ENCODE assay signal across 8 cellular contexts in the genomic region with DNA sequence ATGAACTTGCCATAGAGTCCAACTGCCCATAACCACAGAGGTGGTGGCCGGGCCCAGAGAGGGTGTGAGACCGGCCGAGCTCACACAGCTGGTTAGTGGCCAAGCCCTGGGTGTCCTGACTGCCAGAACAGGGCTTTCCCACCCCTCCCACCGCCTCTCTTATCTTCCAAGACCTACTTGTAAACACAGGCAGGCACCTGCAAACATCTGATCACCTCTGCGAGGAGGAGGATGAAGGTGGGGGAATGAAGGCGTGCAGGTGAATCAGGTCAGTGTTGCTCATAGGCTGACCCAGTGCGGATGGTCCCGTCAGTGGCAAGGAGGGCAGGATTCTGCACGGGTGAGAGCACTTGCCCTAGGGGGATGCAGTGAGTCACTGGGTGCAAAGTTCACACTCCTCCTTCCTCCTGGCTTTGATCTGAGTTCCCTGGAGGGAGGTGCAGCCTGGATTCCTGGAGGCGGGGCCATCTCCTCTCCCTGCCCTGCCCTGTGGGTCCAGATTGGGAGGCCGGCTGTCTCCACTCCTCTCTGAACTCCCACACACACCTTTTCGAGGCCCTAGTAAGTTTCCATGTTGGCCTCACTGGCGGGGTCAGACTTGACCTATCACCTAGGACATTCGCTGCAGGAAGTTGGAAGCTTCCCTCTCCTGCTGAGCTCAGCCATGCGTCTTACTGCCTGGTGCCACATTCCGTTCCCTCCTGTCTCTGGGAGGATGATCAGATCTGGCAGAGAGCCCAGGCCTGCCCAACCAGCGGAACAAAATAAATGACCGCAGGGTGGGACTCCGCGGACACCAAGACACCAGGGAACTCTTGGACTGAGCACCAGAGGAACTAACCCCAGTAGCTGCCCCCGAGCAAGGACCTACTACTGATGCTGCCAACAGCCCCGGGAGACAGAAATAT. TPM values are rescaled to one million over a fixed set of nuclear protein-coding genes. Genes with fewer than 3 reads are reported as not detected.
DNase-seq lines count a peak whose midpoint lies in the region; ATAC-seq and TF ChIP-seq lines count a peak whose summit lies in the region.

No MANE protein-coding gene starts in this region.

- H3K9ac ChIP-seq in skeletal muscle satellite cell (ENCODE audit: low read depth, low read length) = peak overlapping the region; percentile 81

- POLR2A ChIA-PET in RWPE1 (lab: Yijun Ruan, JAX; ENCODE audit: low non-redundant PET) = interaction anchor here (1.4 kb wide), 1 partner anchor 32 kb away, joined by 3 read pairs; no protein-coding TSS in a partner anchor

- CTCF ChIA-PET in RWPE1 (lab: Yijun Ruan, JAX) = interaction anchor here (0.7 to 1.2 kb wide), 3 partner anchors 15 to 207 kb away, joined by 3 to 11 read pairs (median 3); no protein-coding TSS in a partner anchor

- TF ChIP-seq CTCF in RWPE1 (conservative IDR thresholded peaks at IDR 0.05; ENCODE audit: low read depth) = no peak
- TF ChIP-seq CTCF in foreskin keratinocyte (conservative IDR thresholded peaks at IDR 0.05) = no peak

- H3K27me3 ChIP-seq in foreskin keratinocyte = no peaks in the 10 kb centered on the region
- no peaks in the 10 kb centered on the region for H3K27me3 ChIP-seq in skeletal muscle satellite cell (ENCODE audit: control insufficient read depth, insufficient read depth, low read length)
- H3K27me3 ChIP-seq in effector memory CD4-positive, alpha-beta T cell (replicated peaks; ENCODE audit: control insufficient read depth, insufficient read depth, low read length, poor library complexity, severe bottlenecking) = no peaks in the 10 kb centered on the region

- peak overlapping the region; percentile 70 for H3K4me2 ChIP-seq in skeletal muscle satellite cell (ENCODE audit: low read length)

- ATAC-seq in foreskin keratinocyte (peak; percentile 62), HG03139 (IDR thresholded peaks at IDR 0.05; ENCODE audit: unreplicated experiment) (no peak), HG03025 (IDR thresholded peaks at IDR 0.05; ENCODE audit: low FRiP score, unreplicated experiment) (no peak)

- peak; percentile 71 for DNase-seq in H4 (ENCODE audit: low spot score)
- peak; percentile 98 for DNase-seq in RWPE1 (ENCODE audit: low spot score)
- peak; percentile 90 to 97 for DNase-seq in foreskin keratinocyte
- no peak for DNase-seq in effector memory CD4-positive, alpha-beta T cell
- DNase-seq in NCI-H446 treated with DMSO at 0.1 percent for 48 hours (lab: John Stamatoyannopoulos, UW) = no peak

- H3K36me3 ChIP-seq in skeletal muscle satellite cell (ENCODE audit: insufficient read depth, low read length) = no peaks in the 10 kb centered on the region
- no peaks in the 10 kb centered on the region for H3K36me3 ChIP-seq in effector memory CD4-positive, alpha-beta T cell (ENCODE audit: control insufficient read depth, insufficient read depth, low read length)

- H3K9me3 ChIP-seq in skeletal muscle satellite cell (replicated peaks; ENCODE audit: low read length) = no peaks in the 10 kb centered on the region
- H3K9me3 ChIP-seq in effector memory CD4-positive, alpha-beta T cell (ENCODE audit: control insufficient read depth, low read length) = no peaks in the 10 kb centered on the region

- H3K4me1 ChIP-seq in foreskin keratinocyte (peaks cover 42% of the 10 kb centered on the region), skeletal muscle satellite cell (ENCODE audit: control insufficient read depth, insufficient read depth, low read length) (peaks cover 67% of the 10 kb centered on the region)
- H3K4me1 ChIP-seq in effector memory CD4-positive, alpha-beta T cell (ENCODE audit: control insufficient read depth, insufficient read depth, low read length, poor library complexity, severe bottlenecking) = no peaks in the 10 kb centered on the region

- H3K27ac ChIP-seq in RWPE1 (peak overlapping the region; percentile 99), foreskin keratinocyte (peak overlapping the region; percentile 89)
- no peak overlapping the region for H3K27ac ChIP-seq in effector memory CD4-positive, alpha-beta T cell (ENCODE audit: insufficient read depth, low read length, poor library complexity, severe bottlenecking)

- peak overlapping the region; percentile 59 for H3K4me3 ChIP-seq in skeletal muscle satellite cell (ENCODE audit: low read length)
- no peak overlapping the region for H3K4me3 ChIP-seq in effector memory CD4-positive, alpha-beta T cell (ENCODE audit: insufficient read depth, low read depth, low read length, poor library complexity, severe bottlenecking)

RNA-seq across cellular contexts. Expression of gene UQCRHL, which starts 7.3 kb away (rescaled TPM):
- 4.9 and 6.0 TPM in 2 replicates for total RNA-seq in H4 (2014; rRNA removed; shearing (Covaris generic))
- 3.2 and 5.3 TPM in 2 replicates for total RNA-seq in foreskin keratinocyte
- polyA plus RNA-seq in foreskin keratinocyte = 5.6 and 8.7 TPM in 2 replicates
- 1.0 and 1.1 TPM in 2 replicates for total RNA-seq in skeletal muscle satellite cell (2012; rRNA removed)

RNA-seq across cellular contexts. Expression of gene FBLIM1, which starts 41.6 kb away (rescaled TPM):
- 33.0 and 38.9 TPM in 2 replicates for total RNA-seq in H4 (2014; rRNA removed; shearing (Covaris generic))
- 127 and 168 TPM in 2 replicates for total RNA-seq in foreskin keratinocyte
- polyA plus RNA-seq in foreskin keratinocyte = 99.3 and 122 TPM in 2 replicates
- 13.1 and 13.9 TPM in 2 replicates for total RNA-seq in skeletal muscle satellite cell (2012; rRNA removed)

RNA-seq across cellular contexts. Expression of gene SPEN, which starts 47.3 kb away (rescaled TPM):
- total RNA-seq in H4 (2014; rRNA removed; shearing (Covaris generic)) = 8.0 and 8.3 TPM in 2 replicates
- total RNA-seq in foreskin keratinocyte = 49.0 and 51.6 TPM in 2 replicates
- 14.1 and 16.8 TPM in 2 replicates for polyA plus RNA-seq in foreskin keratinocyte
- total RNA-seq in skeletal muscle satellite cell (2012; rRNA removed) = 14.6 and 21.0 TPM in 2 replicates

RNA-seq across cellular contexts. Expression of gene TMEM82, which starts 57.9 kb away (rescaled TPM):
- not detected in 2 replicates for total RNA-seq in H4 (2014; rRNA removed; shearing (Covaris generic))
- not detected in 2 replicates for total RNA-seq in foreskin keratinocyte
- polyA plus RNA-seq in foreskin keratinocyte = not detected in 2 replicates
- total RNA-seq in skeletal muscle satellite cell (2012; rRNA removed) = not detected in 2 replicates

Comparison
In these comparisons a context has a peak if more than half of its experiments do, and no peak if none do; other contexts are left out.
1. DNase-seq: peak in H4 (single experiment), RWPE1 (single experiment) and foreskin keratinocyte (2 of 2); none in effector memory CD4-positive, alpha-beta T cell (0 of 3) and NCI-H446 treated with DMSO at 0.1 percent for 48 hours (single experiment).